In genomic region chr7:35736725-35737124, GRCh38 we compare ENCODE assay signal across 1 cellular context.
TF ChIP-seq lines count a peak whose summit lies in the region.

No MANE protein-coding gene starts in this region.

TF ChIP-seq in HepG2, 621 proteins besides CTCF, POLR2A, EP300 and RAD21 (continued from another document and continues in another):
- no peak for TF ChIP-seq AKNA (CRISPR knock-in tag; IDR thresholded peaks at IDR 0.05; ENCODE audit: borderline replicate concordance)
- TF ChIP-seq REXO4 (CRISPR knock-in tag; IDR thresholded peaks at IDR 0.05; ENCODE audit: borderline replicate concordance): no peak
- no peak for TF ChIP-seq ZNF703 (CRISPR knock-in tag; IDR thresholded peaks at IDR 0.05; ENCODE audit: borderline replicate concordance)
- TF ChIP-seq MBNL3 (CRISPR knock-in tag; conservative IDR thresholded peaks at IDR 0.05): no peak
- TF ChIP-seq ZNF788 (CRISPR knock-in tag; IDR thresholded peaks at IDR 0.05; ENCODE audit: borderline replicate concordance): no peak
- TF ChIP-seq ZNF646 (CRISPR knock-in tag; IDR thresholded peaks at IDR 0.05): peak; percentile 64; the same call in 1 of the 2 replicates
- TF ChIP-seq IKZF1 (IDR thresholded peaks at IDR 0.05): no peak
- TF ChIP-seq TOPORS (CRISPR knock-in tag; IDR thresholded peaks at IDR 0.05): no peak
- no peak for TF ChIP-seq SKIL (CRISPR knock-in tag; IDR thresholded peaks at IDR 0.05; ENCODE audit: borderline replicate concordance)
- TF ChIP-seq ZNF430 (CRISPR knock-in tag; IDR thresholded peaks at IDR 0.05): no peak
- no peak; the same call in 1 of the 2 replicates for TF ChIP-seq ETV5 (CRISPR knock-in tag; IDR thresholded peaks at IDR 0.05; ENCODE audit: borderline replicate concordance)
- peak; percentile 50; the same call in 1 of the 2 replicates for TF ChIP-seq FOXO1 (CRISPR knock-in tag; IDR thresholded peaks at IDR 0.05)
- no peak for TF ChIP-seq ZNF224 (CRISPR knock-in tag; IDR thresholded peaks at IDR 0.05)
- no peak for TF ChIP-seq RNF219 (CRISPR knock-in tag; IDR thresholded peaks at IDR 0.05)
- no peak for TF ChIP-seq HNRNPLL (IDR thresholded peaks at IDR 0.05; ENCODE audit: low read depth, low read length, poor library complexity, severe bottlenecking)
- TF ChIP-seq FOXM1 (CRISPR knock-in tag; IDR thresholded peaks at IDR 0.05): no peak
- no peak for TF ChIP-seq ZNF414 (CRISPR knock-in tag; IDR thresholded peaks at IDR 0.05)
- TF ChIP-seq RARA (CRISPR knock-in tag; IDR thresholded peaks at IDR 0.05): peak; percentile 24; the same call in 1 of the 2 replicates
- TF ChIP-seq MYC (CRISPR knock-in tag; IDR thresholded peaks at IDR 0.05; ENCODE audit: borderline replicate concordance): no peak
- TF ChIP-seq ZHX2 (IDR thresholded peaks at IDR 0.05; ENCODE audit: low read depth): no peak
- TF ChIP-seq ZHX2 (CRISPR knock-in tag; IDR thresholded peaks at IDR 0.05; ENCODE audit: borderline replicate concordance): no peak
- no peak for TF ChIP-seq GPN1 (CRISPR knock-in tag; IDR thresholded peaks at IDR 0.05; ENCODE audit: borderline replicate concordance)
- TF ChIP-seq ZNF530 (CRISPR knock-in tag; IDR thresholded peaks at IDR 0.05; ENCODE audit: low read depth): no peak
- no peak for TF ChIP-seq ZNF710 (CRISPR knock-in tag; IDR thresholded peaks at IDR 0.05; ENCODE audit: borderline replicate concordance)
- TF ChIP-seq ZNF496 (CRISPR knock-in tag; IDR thresholded peaks at IDR 0.05; ENCODE audit: insufficient replicate concordance): no peak
- no peak for TF ChIP-seq NPAS2 (CRISPR knock-in tag; IDR thresholded peaks at IDR 0.05; ENCODE audit: borderline replicate concordance)
- TF ChIP-seq KAT8 (CRISPR knock-in tag; IDR thresholded peaks at IDR 0.05): peak; percentile 28; the same call in 1 of the 2 replicates
- no peak for TF ChIP-seq ZNF816 (CRISPR knock-in tag; IDR thresholded peaks at IDR 0.05; ENCODE audit: borderline replicate concordance)
